Comparison of ENCODE assay signal across 11 cellular contexts in genomic region chr12:57479043-57479375, GRCh38. TPM values are rescaled to one million over a fixed set of nuclear protein-coding genes. Genes with fewer than 3 reads are reported as not detected.
A peak's percentile ranks its signal among the peaks of the same experiment; 100 is the strongest.
DNase-seq lines count a peak whose midpoint lies in the region; ATAC-seq, FAIRE-seq and TF ChIP-seq lines count a peak whose summit lies in the region.
"Had no signal": no experiment of that assay in that cellular context is flagged by ENCODE, and none has a peak within 500 bp of the region (broad histone marks: within the 10 kb centered on the region; RNA-seq: fewer than 3 reads in every experiment).

No MANE protein-coding gene starts in this region.

- H3K4me2 ChIP-seq in BLaER1 treated with 17β-estradiol and CSF1 and Interleukin-3, amounts not matched to agents 10 nM and 100 nM = peak overlapping the region; percentile 97 to 100 (median 99)

- H3K27me3 ChIP-seq in BLaER1 treated with 17β-estradiol and CSF1 and Interleukin-3, amounts not matched to agents 10 nM and 100 nM = no peaks in the 10 kb centered on the region; a peak in 3 of 22 replicates
- peaks cover 3 to 45% of the 10 kb centered on the region in 2 donors for H3K27me3 ChIP-seq in tibial nerve

- no peaks in the 10 kb centered on the region for H3K9me3 ChIP-seq in BLaER1 treated with 17β-estradiol and CSF1 and Interleukin-3, amounts not matched to agents 10 nM and 100 nM (replicated peaks in 1 of 11)
- H3K9me3 ChIP-seq in tibial nerve = no peaks in the 10 kb centered on the region
- H3K9me3 ChIP-seq: uterus had no signal

- no peak for TF ChIP-seq POLR2A in GM12892 (IDR thresholded peaks at IDR 0.05; ENCODE audit: low read depth, low read length)
- TF ChIP-seq POLR2A in tibial nerve (IDR thresholded peaks at IDR 0.05) = no peak

- H3K27me3 Mint-ChIP-seq in naive thymus-derived CD8-positive, alpha-beta T cell = no peaks in the 10 kb centered on the region

- WGBS in tibial nerve, 2 donors = 80 to 85% methylated on average over 10 of the region's 10 CpGs

- peak overlapping the region in 8 of 10 experiments; percentile 6 to 88 (median 58); a peak in 10 of 20 replicates for H3K4me3 ChIP-seq in BLaER1 treated with 17β-estradiol and CSF1 and Interleukin-3, amounts not matched to agents 10 nM and 100 nM
- peak overlapping the region in 1 of 4 donors; percentile 44 for H3K4me3 ChIP-seq in tibial nerve
- H3K4me3 ChIP-seq: uterus had no signal

- ATAC-seq in naive thymus-derived CD8-positive, alpha-beta T cell = no peak
- no peak for ATAC-seq in SK-N-SH treated with all-trans-retinoic acid at 6 μM for 48 hours

- no peaks in the 10 kb centered on the region for H3K9me3 Mint-ChIP-seq in naive thymus-derived CD8-positive, alpha-beta T cell

- H3K4me1 ChIP-seq in BLaER1 treated with 17β-estradiol and CSF1 and Interleukin-3, amounts not matched to agents 10 nM and 100 nM = peaks cover 55 to 70% (median 60%) of the 10 kb centered on the region in 10 experiments
- H3K4me1 ChIP-seq in tibial nerve = peaks cover 0 to 17% (median 14%) of the 10 kb centered on the region in 4 donors

- peak overlapping the region in 10 of 11 experiments; percentile 43 to 91 (median 73); a peak in 13 of 22 replicates for H3K9ac ChIP-seq in BLaER1 treated with 17β-estradiol and CSF1 and Interleukin-3, amounts not matched to agents 10 nM and 100 nM

- peak overlapping the region; percentile 76 to 92 (median 84) for H3K27ac ChIP-seq in BLaER1 treated with 17β-estradiol and CSF1 and Interleukin-3, amounts not matched to agents 10 nM and 100 nM
- H3K27ac ChIP-seq in caudate nucleus (ENCODE audit: low read depth, low read length) (peak overlapping the region; percentile 46), tibial nerve (peak overlapping the region in 2 of 4 donors; percentile 63 to 85)
- H3K27ac ChIP-seq: C4-2B had no signal

- no peak for TF ChIP-seq EP300 in tibial nerve (IDR thresholded peaks at IDR 0.05)

- FAIRE-seq in GM12892 (lab: Jason Lieb, UNC) = peak; percentile 78

- POLR2A ChIA-PET in naive thymus-derived CD8-positive, alpha-beta T cell (lab: Charles Lee) = interaction anchor here (1.0 to 10.3 kb wide), 6 partner anchors 11 to 262 kb away, joined by 3 to 135 read pairs (median 18); partner anchors contain the start of genes DDIT3, GLI1 and MARS1

- peaks cover 5 to 21% (median 8%) of the 10 kb centered on the region in 3 donors for H3K36me3 Mint-ChIP-seq in naive thymus-derived CD8-positive, alpha-beta T cell

- DNase-seq in GM12892 (ENCODE audit: insufficient read length) = no peak
- DNase-seq in caudate nucleus (lab: John Stamatoyannopoulos, UW) = no peak
- no peak for DNase-seq in naive thymus-derived CD8-positive, alpha-beta T cell
- no peak for DNase-seq in tibial nerve (ENCODE audit: low spot score in 2 of 2)
- DNase-seq in HPDE6-E6E7 (ENCODE audit: extremely low spot score) = no peak
- DNase-seq in iPS-NIHi11 (ENCODE audit: low spot score) = no peak
- DNase-seq: NCI-H1930, uterus had no signal

- peaks cover 9 to 20% (median 15%) of the 10 kb centered on the region in 11 experiments; a peak in 19 of 22 replicates for H3K36me3 ChIP-seq in BLaER1 treated with 17β-estradiol and CSF1 and Interleukin-3, amounts not matched to agents 10 nM and 100 nM
- no peaks in the 10 kb centered on the region for H3K36me3 ChIP-seq in tibial nerve
- H3K36me3 ChIP-seq: uterus had no signal

- peaks cover 44 to 86% (median 77%) of the 10 kb centered on the region in 4 donors for H3K4me1 Mint-ChIP-seq in naive thymus-derived CD8-positive, alpha-beta T cell

- no peak for TF ChIP-seq CTCF in tibial nerve (IDR thresholded peaks at IDR 0.05)

- H3K4me3 Mint-ChIP-seq in naive thymus-derived CD8-positive, alpha-beta T cell = peak overlapping the region; percentile 94 to 100 (median 98)

- peaks cover 0 to 20% (median 7%) of the 10 kb centered on the region in 11 experiments; a peak in 9 of 22 replicates for H4K20me1 ChIP-seq in BLaER1 treated with 17β-estradiol and CSF1 and Interleukin-3, amounts not matched to agents 10 nM and 100 nM

- peak overlapping the region; percentile 97 to 100 (median 100) for H3K27ac Mint-ChIP-seq in naive thymus-derived CD8-positive, alpha-beta T cell

TF ChIP-seq in SK-N-SH treated with all-trans-retinoic acid at 6 μM for 48 hours, 23 proteins besides CTCF, POLR2A, EP300 and RAD21 (continues in another document):
- no peak for TF ChIP-seq ISL1 (CRISPR knock-in tag; IDR thresholded peaks at IDR 0.05)
- TF ChIP-seq SNAI2 (CRISPR knock-in tag; IDR thresholded peaks at IDR 0.05) = no peak
- no peak for TF ChIP-seq ARNTL (CRISPR knock-in tag; IDR thresholded peaks at IDR 0.05; ENCODE audit: borderline replicate concordance, low read depth)
- no peak for TF ChIP-seq TOX (CRISPR knock-in tag; IDR thresholded peaks at IDR 0.05; ENCODE audit: borderline replicate concordance)
- no peak for TF ChIP-seq GLIS3 (CRISPR knock-in tag; IDR thresholded peaks at IDR 0.05)
- no peak for TF ChIP-seq TSHZ2 (CRISPR knock-in tag; IDR thresholded peaks at IDR 0.05)
- no peak for TF ChIP-seq PATZ1 (CRISPR knock-in tag; IDR thresholded peaks at IDR 0.05; ENCODE audit: borderline replicate concordance)
- TF ChIP-seq POU6F1 (CRISPR knock-in tag; IDR thresholded peaks at IDR 0.05; ENCODE audit: borderline replicate concordance, low read depth) = no peak

RNA-seq across cellular contexts. Expression of gene ARHGAP9, which starts 0.7 kb away (rescaled TPM):
- polyA plus RNA-seq in GM12892 (2012; ENCODE audit: missing spikeins) = 55.0 TPM
- 100 to 1,000 TPM; 287 to 291 TPM for total RNA-seq in naive thymus-derived CD8-positive, alpha-beta T cell
- polyA plus RNA-seq in naive thymus-derived CD8-positive, alpha-beta T cell = 100 to 1,000 TPM; 136 to 240 (median 150) TPM
- total RNA-seq in tibial nerve = 10 to 100 TPM in 2 of 4 donors, 1 to 10 TPM in 2; 5.2 to 40.5 (median 11.6) TPM

RNA-seq across cellular contexts. Expression of gene MARS1, which starts 8.9 kb away (rescaled TPM):
- polyA plus RNA-seq in GM12892 (2012; ENCODE audit: missing spikeins) = 88.4 TPM
- 100 to 1,000 TPM; 368 to 386 TPM for total RNA-seq in naive thymus-derived CD8-positive, alpha-beta T cell
- polyA plus RNA-seq in naive thymus-derived CD8-positive, alpha-beta T cell = 10 to 100 TPM; 81.0 to 93.5 (median 91.9) TPM
- total RNA-seq in tibial nerve = 100 to 1,000 TPM in 1 of 4 donors, 10 to 100 TPM in 3; 53.5 to 101 (median 74.2) TPM

RNA-seq across cellular contexts. Expression of gene GLI1, which starts 19.4 kb away (rescaled TPM):
- polyA plus RNA-seq in GM12892 (2012; ENCODE audit: missing spikeins) = 0.38 TPM
- total RNA-seq in naive thymus-derived CD8-positive, alpha-beta T cell = 1 to 10 TPM; 1.9 to 2.7 TPM
- polyA plus RNA-seq in naive thymus-derived CD8-positive, alpha-beta T cell = not detected
- total RNA-seq in tibial nerve = 10 to 100 TPM; 16.2 to 61.0 (median 38.7) TPM

RNA-seq across cellular contexts. Expression of gene INHBE, which starts 23.9 kb away (rescaled TPM):
- polyA plus RNA-seq in GM12892 (2012; ENCODE audit: missing spikeins) = 1.3 TPM
- total RNA-seq in naive thymus-derived CD8-positive, alpha-beta T cell = not detected
- under 1 TPM in 1 of 3 donors, not detected in 2; 0.16 TPM for polyA plus RNA-seq in naive thymus-derived CD8-positive, alpha-beta T cell
- total RNA-seq in tibial nerve = not detected
- total RNA-seq: uterus had no signal

RNA-seq across cellular contexts. Expression of gene DDIT3, which starts 41.3 kb away (rescaled TPM):
- 20.6 TPM for polyA plus RNA-seq in GM12892 (2012; ENCODE audit: missing spikeins)
- total RNA-seq in naive thymus-derived CD8-positive, alpha-beta T cell = 10 to 100 TPM; 88.0 to 89.5 TPM
- polyA plus RNA-seq in naive thymus-derived CD8-positive, alpha-beta T cell = 10 to 100 TPM; 13.1 to 18.7 (median 15.5) TPM
- total RNA-seq in tibial nerve = 10 to 100 TPM; 35.2 to 49.2 (median 42.1) TPM

Comparison
In these comparisons a context has a peak if more than half of its experiments do, and no peak if none do; other contexts are left out.
1. RNA of gene ARHGAP9, which starts 0.7 kb away (total RNA-seq): 287 to 291 TPM in naive thymus-derived CD8-positive, alpha-beta T cell; 5.2 to 40.5 TPM in tibial nerve; every median in the first group is over 4 times any median in the second.
2. RNA of gene GLI1, which starts 19.4 kb away (total RNA-seq): 16.2 to 61.0 TPM in tibial nerve; 1.9 to 2.7 TPM in naive thymus-derived CD8-positive, alpha-beta T cell; every median in the first group is over 4 times any median in the second.